Comparison of ENCODE assay signal across 9 cellular contexts in genomic region chr12:49296034-49296835, GRCh38. TPM values are rescaled to one million over a fixed set of nuclear protein-coding genes. Genes with fewer than 3 reads are reported as not detected.
DNase-seq lines count a peak whose midpoint lies in the region; ATAC-seq and TF ChIP-seq lines count a peak whose summit lies in the region.
"Had no signal": no experiment of that assay in that cellular context is flagged by ENCODE, and none has a peak within 500 bp of the region (broad histone marks: within the 10 kb centered on the region; RNA-seq: fewer than 3 reads in every experiment).

No MANE protein-coding gene starts in this region.

- POLR2A ChIA-PET in activated CD4-positive, alpha-beta memory T cell treated with anti-CD3 and anti-CD28 coated beads, Interleukin-2, amount 10 ng/mL, durations not matched to agents 7 days and 5 days (lab: Charles Lee) = interaction anchor here (1.2 to 4.0 kb wide), 6 partner anchors 26 to 70 kb away, joined by 3 to 21 read pairs (median 11); partner anchors contain the start of genes C1QL4, TROAP and TUBA1C

- CTCF ChIA-PET in activated CD4-positive, alpha-beta memory T cell treated with anti-CD3 and anti-CD28 coated beads, Interleukin-2, amount 10 ng/mL, durations not matched to agents 7 days and 5 days (lab: Charles Lee) = interaction anchor here (1.1 to 14.1 kb wide), 19 partner anchors 7 to 231 kb away, joined by 3 to 161 read pairs (median 6); partner anchors contain the start of genes C1QL4, DNAJC22 and TROAP

- H3K4me3 ChIP-seq in tibial nerve = no peak overlapping the region

- ATAC-seq in HG03139 (IDR thresholded peaks at IDR 0.05; ENCODE audit: unreplicated experiment) (no peak), GM19328 (IDR thresholded peaks at IDR 0.05; ENCODE audit: unreplicated experiment) (no peak)

- H3K4me1 Mint-ChIP-seq in activated CD4-positive, alpha-beta memory T cell treated with anti-CD3 and anti-CD28 coated beads, Interleukin-2, amount 10 ng/mL, durations not matched to agents 7 days and 5 days = peaks cover 34% of the 10 kb centered on the region
- H3K4me1 Mint-ChIP-seq in nephron progenitor cell = peaks cover 17% of the 10 kb centered on the region

- no peak overlapping the region for H3K27ac ChIP-seq in tibial nerve
- H3K27ac ChIP-seq: SJSA1 had no signal

- no peak overlapping the region for H3K27ac Mint-ChIP-seq in activated CD4-positive, alpha-beta memory T cell treated with anti-CD3 and anti-CD28 coated beads, Interleukin-2, amount 10 ng/mL, durations not matched to agents 7 days and 5 days
- no peak overlapping the region for H3K27ac Mint-ChIP-seq in nephron progenitor cell

- no peaks in the 10 kb centered on the region for H3K36me3 ChIP-seq in tibial nerve
- H3K36me3 ChIP-seq: SJSA1 had no signal

- no peak for TF ChIP-seq EP300 in tibial nerve (IDR thresholded peaks at IDR 0.05)

- H3K9me3 ChIP-seq in tibial nerve = no peaks in the 10 kb centered on the region
- H3K9me3 ChIP-seq: SJSA1 had no signal

- H3K36me3 Mint-ChIP-seq in activated CD4-positive, alpha-beta memory T cell treated with anti-CD3 and anti-CD28 coated beads, Interleukin-2, amount 10 ng/mL, durations not matched to agents 7 days and 5 days (ENCODE audit: low read depth) = no peaks in the 10 kb centered on the region
- no peaks in the 10 kb centered on the region for H3K36me3 Mint-ChIP-seq in nephron progenitor cell (ENCODE audit: low read depth)

- TF ChIP-seq CTCF in nephron progenitor cell (IDR thresholded peaks at IDR 0.05) (peak; percentile 71), tibial nerve (IDR thresholded peaks at IDR 0.05) (peak; percentile 40 to 58 (median 51))

- peaks cover 0 to 64% of the 10 kb centered on the region in 2 donors for H3K27me3 ChIP-seq in tibial nerve
- H3K27me3 ChIP-seq: SJSA1 had no signal

- WGBS in tibial nerve, 2 donors = 12 to 19% methylated on average over 39 of the region's 54 CpGs

- peaks cover 0 to 46% (median 18%) of the 10 kb centered on the region in 4 donors for H3K4me1 ChIP-seq in tibial nerve

- no peaks in the 10 kb centered on the region for H3K9me3 Mint-ChIP-seq in activated CD4-positive, alpha-beta memory T cell treated with anti-CD3 and anti-CD28 coated beads, Interleukin-2, amount 10 ng/mL, durations not matched to agents 7 days and 5 days
- H3K9me3 Mint-ChIP-seq in nephron progenitor cell = no peaks in the 10 kb centered on the region

- DNase-seq in Daoy (ENCODE audit: low read depth) = peak; percentile 67
- DNase-seq in NCI-H1105 treated with DMSO at 0.1 percent for 48 hours (lab: John Stamatoyannopoulos, UW) = peak; percentile 53
- DNase-seq in activated CD4-positive, alpha-beta memory T cell treated with anti-CD3 and anti-CD28 coated beads, Interleukin-2, amount 10 ng/mL, durations not matched to agents 7 days and 5 days = peak; percentile 68
- DNase-seq in effector CD8-positive, alpha-beta T cell (lab: John Stamatoyannopoulos, UW) = peak; percentile 43
- peak; percentile 72 for DNase-seq in nephron progenitor cell
- no peak for DNase-seq in tibial nerve (ENCODE audit: low spot score in 2 of 2)

- H3K27me3 Mint-ChIP-seq in activated CD4-positive, alpha-beta memory T cell treated with anti-CD3 and anti-CD28 coated beads, Interleukin-2, amount 10 ng/mL, durations not matched to agents 7 days and 5 days = peaks cover 53% of the 10 kb centered on the region
- H3K27me3 Mint-ChIP-seq in nephron progenitor cell (ENCODE audit: low read depth, poor library complexity) = peaks cover 100% of the 10 kb centered on the region

- TF ChIP-seq POLR2A in tibial nerve (IDR thresholded peaks at IDR 0.05) = no peak

- peak overlapping the region; percentile 62 for H3K4me3 Mint-ChIP-seq in activated CD4-positive, alpha-beta memory T cell treated with anti-CD3 and anti-CD28 coated beads, Interleukin-2, amount 10 ng/mL, durations not matched to agents 7 days and 5 days
- peak overlapping the region; percentile 45 for H3K4me3 Mint-ChIP-seq in nephron progenitor cell

RNA-seq across cellular contexts. Expression of gene PRPH, which starts 1.3 kb away (rescaled TPM):
- 0.69 TPM in 1 of 2 replicates, not detected in the other for total RNA-seq in Daoy (2014; rRNA removed; shearing (Covaris generic))
- total RNA-seq in activated CD4-positive, alpha-beta memory T cell treated with anti-CD3 and anti-CD28 coated beads, Interleukin-2, amount 10 ng/mL, durations not matched to agents 7 days and 5 days = under 1 TPM in 1 of 2 experiments, not detected in 1; 0.38 TPM
- total RNA-seq in tibial nerve = under 1 TPM in 3 of 4 donors, not detected in 1; 0.20 to 0.84 (median 0.22) TPM
- total RNA-seq: SJSA1 had no signal

RNA-seq across cellular contexts. Expression of gene TROAP, which starts 26.8 kb away (rescaled TPM):
- total RNA-seq in Daoy (2014; rRNA removed; shearing (Covaris generic)) = 45.5 and 48.3 TPM in 2 replicates
- 10 to 100 TPM; 75.1 to 79.5 TPM for total RNA-seq in activated CD4-positive, alpha-beta memory T cell treated with anti-CD3 and anti-CD28 coated beads, Interleukin-2, amount 10 ng/mL, durations not matched to agents 7 days and 5 days
- 1 to 10 TPM in 2 of 4 donors, under 1 TPM in 1, not detected in 1; 0.30 to 6.5 (median 3.1) TPM for total RNA-seq in tibial nerve

RNA-seq across cellular contexts. Expression of gene TUBA1C, which starts 31.4 kb away (rescaled TPM):
- total RNA-seq in Daoy (2014; rRNA removed; shearing (Covaris generic)) = 835 and 1,096 TPM in 2 replicates
- total RNA-seq in activated CD4-positive, alpha-beta memory T cell treated with anti-CD3 and anti-CD28 coated beads, Interleukin-2, amount 10 ng/mL, durations not matched to agents 7 days and 5 days = 100 to 1,000 TPM; 250 to 262 TPM
- total RNA-seq in tibial nerve = 100 to 1,000 TPM in 1 of 4 donors, 10 to 100 TPM in 3; 45.5 to 142 (median 55.1) TPM

RNA-seq across cellular contexts. Expression of gene C1QL4, which starts 40.8 kb away (rescaled TPM):
- 0.06 and 0.80 TPM in 2 replicates for total RNA-seq in Daoy (2014; rRNA removed; shearing (Covaris generic))
- total RNA-seq in activated CD4-positive, alpha-beta memory T cell treated with anti-CD3 and anti-CD28 coated beads, Interleukin-2, amount 10 ng/mL, durations not matched to agents 7 days and 5 days = not detected
- total RNA-seq in tibial nerve = not detected

RNA-seq across cellular contexts. Expression of gene DNAJC22, which starts 50.5 kb away (rescaled TPM):
- 2.4 and 2.7 TPM in 2 replicates for total RNA-seq in Daoy (2014; rRNA removed; shearing (Covaris generic))
- total RNA-seq in activated CD4-positive, alpha-beta memory T cell treated with anti-CD3 and anti-CD28 coated beads, Interleukin-2, amount 10 ng/mL, durations not matched to agents 7 days and 5 days = under 1 TPM in 1 of 2 experiments, not detected in 1; 0.05 TPM
- not detected for total RNA-seq in tibial nerve

Comparison
In these comparisons a context has a peak if more than half of its experiments do, and no peak if none do; other contexts are left out.
1. DNase-seq: peak in Daoy (single experiment), NCI-H1105 treated with DMSO at 0.1 percent for 48 hours (single experiment), activated CD4-positive, alpha-beta memory T cell treated with anti-CD3 and anti-CD28 coated beads, Interleukin-2, amount 10 ng/mL, durations not matched to agents 7 days and 5 days (single experiment), effector CD8-positive, alpha-beta T cell (single experiment) and nephron progenitor cell (single experiment); none in tibial nerve (0 of 2).